Comparison of ENCODE assay signal across 10 cellular contexts in the genomic region with DNA sequence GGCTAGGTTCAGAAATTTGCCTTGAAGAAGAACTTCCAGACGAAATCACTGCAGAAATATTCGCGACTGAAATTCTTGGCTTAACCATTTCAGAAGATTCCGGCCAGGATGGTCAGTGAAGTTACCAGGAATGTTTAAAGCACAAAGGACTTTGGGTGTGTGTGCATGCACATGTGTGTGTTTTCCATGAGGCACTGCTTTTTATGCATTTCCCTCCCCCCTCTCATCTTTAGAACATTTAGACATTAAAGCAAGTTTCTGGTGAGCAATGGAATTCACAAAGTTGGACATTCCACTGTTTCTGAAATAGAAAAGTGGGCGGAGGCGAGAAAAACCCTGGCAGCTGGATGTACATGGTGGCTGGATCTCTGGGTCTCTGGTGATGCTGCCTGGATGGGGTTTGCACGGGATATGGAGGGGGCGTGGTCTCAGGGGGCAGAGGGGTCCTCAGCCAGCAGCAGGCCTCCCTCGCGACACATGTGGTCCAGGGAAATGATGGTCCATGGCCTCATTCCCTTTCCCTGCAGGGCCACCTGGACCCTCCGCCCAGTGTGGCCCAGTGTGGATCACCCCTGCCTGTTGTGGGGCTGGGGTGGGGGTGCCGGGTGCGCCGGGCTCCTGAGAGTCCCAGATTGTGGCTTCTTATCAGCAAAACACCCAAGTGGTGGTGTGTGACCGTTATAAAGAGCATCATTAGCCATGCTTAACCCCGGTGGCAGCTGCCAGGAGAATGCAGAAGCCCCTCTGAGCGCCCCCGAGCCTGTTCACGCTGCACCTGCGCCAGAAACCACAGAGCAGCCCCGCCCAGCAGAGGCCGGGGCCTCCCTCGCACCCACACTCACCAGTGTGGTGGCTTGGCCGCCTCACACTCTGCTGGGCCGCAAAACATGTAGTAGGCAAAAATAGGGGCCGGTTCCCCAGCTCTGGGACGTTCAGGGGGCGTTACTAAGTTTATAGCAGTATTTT. TPM values are rescaled to one million over a fixed set of nuclear protein-coding genes. Genes with fewer than 3 reads are reported as not detected.
DNase-seq lines count a peak whose midpoint lies in the region; ATAC-seq and TF ChIP-seq lines count a peak whose summit lies in the region.
"Had no signal": no experiment of that assay in that cellular context is flagged by ENCODE, and none has a peak within 500 bp of the region (broad histone marks: within the 10 kb centered on the region; RNA-seq: fewer than 3 reads in every experiment).

No MANE protein-coding gene starts in this region.

- H3K4me1 ChIP-seq in vagina = peaks cover 25% of the 10 kb centered on the region

- peak overlapping the region in 1 of 2 donors; percentile 10 for H3K4me3 ChIP-seq in vagina

- DNase-seq in activated gamma-delta T cell treated with Interleukin-2 at 50 U/mL for 16 hours (peak; percentile 10), activated gamma-delta T cell (lab: John Stamatoyannopoulos, UW) (no peak), RWPE1 (ENCODE audit: low spot score) (no peak), left cardiac atrium (no peak), vagina (ENCODE audit: extremely low spot score in 2 of 2) (no peak), NCI-H2107 treated with DMSO at 0.1 percent for 48 hours (lab: John Stamatoyannopoulos, UW; ENCODE audit: unreplicated experiment) (no peak), AML-193 (lab: John Stamatoyannopoulos, UW) (no peak), GM19240 (ENCODE audit: insufficient read length, low spot score) (no peak)
- DNase-seq: central memory CD4-positive, alpha-beta T cell; NCI-H446 had no signal

- POLR2A ChIA-PET in RWPE1 (lab: Yijun Ruan, JAX; ENCODE audit: low non-redundant PET) = interaction anchor here (0.5 to 0.6 kb wide), 2 partner anchors 75 to 85 kb away, joined by 3 to 4 read pairs; no protein-coding TSS in a partner anchor

- H3K27ac ChIP-seq in RWPE1 (0 out of 2 replicates have a peak overlapping the region, but pooled peaks have one; percentile 2), vagina (peak overlapping the region; percentile 71)

- no peak for TF ChIP-seq POLR2A in vagina (IDR thresholded peaks at IDR 0.05)

- CTCF ChIA-PET in RWPE1 (lab: Yijun Ruan, JAX) = interaction anchor here (0.6 kb wide), 1 partner anchor 273 kb away, joined by 3 read pairs; no protein-coding TSS in a partner anchor

- TF ChIP-seq CTCF in RWPE1 (conservative IDR thresholded peaks at IDR 0.05; ENCODE audit: low read depth) (no peak), vagina (IDR thresholded peaks at IDR 0.05) (no peak)

- intact Hi-C loops in left cardiac atrium (cut with DNase I) = no loop called here
- intact Hi-C loops in vagina (cut with DNase I) = no loop called here

- peak; percentile 38 to 47 for ATAC-seq in left cardiac atrium

- H3K36me3 ChIP-seq in vagina = no peaks in the 10 kb centered on the region

- H3K9me3 ChIP-seq in vagina = no peaks in the 10 kb centered on the region

- no peaks in the 10 kb centered on the region for H3K27me3 ChIP-seq in vagina

RNA-seq across cellular contexts. Expression of gene BCL7A, which starts 17.8 kb away (rescaled TPM):
- total RNA-seq in left cardiac atrium (10 to 100 TPM in 1 of 2 donors, 1 to 10 TPM in 1; 9.8 to 11.3 TPM), vagina (8.1 TPM)
